Comparison of ENCODE assay signal across 8 cellular contexts in genomic region chr6:27495386-27496135, GRCh38. TPM values are rescaled to one million over a fixed set of nuclear protein-coding genes. Genes with fewer than 3 reads are reported as not detected.
DNase-seq lines count a peak whose midpoint lies in the region; ATAC-seq and TF ChIP-seq lines count a peak whose summit lies in the region.

No MANE protein-coding gene starts in this region.

- DNase-seq in AG04449 (ENCODE audit: low read depth, low spot score) (peak; percentile 74), NAMALWA (ENCODE audit: low spot score) (peak; percentile 45), glomerular visceral epithelial cell (ENCODE audit: extremely low spot score) (peak; percentile 72), psoas muscle (peak; percentile 37 to 54), activated gamma-delta T cell treated with Interleukin-2 at 50 U/mL for 16 hours (no peak), mucosa of gallbladder (ENCODE audit: low spot score) (no peak)

- H3K4me1 Mint-ChIP-seq in activated T-helper 17 cell treated with anti-CD3 and anti-CD28 coated beads, Interleukin-2, amount 50 U/mL, for 72 hours: peaks cover 14% of the 10 kb centered on the region

- peaks cover 33% of the 10 kb centered on the region for H3K27me3 Mint-ChIP-seq in activated T-helper 17 cell treated with anti-CD3 and anti-CD28 coated beads, Interleukin-2, amount 50 U/mL, for 72 hours

- intact Hi-C loops in psoas muscle (cut with DNase I): no loop called here

- H3K9me3 ChIP-seq in psoas muscle: no peaks in the 10 kb centered on the region

- POLR2A ChIA-PET in AG04449 (lab: Yijun Ruan, JAX): interaction anchor here (0.6 to 1.4 kb wide), 2 partner anchors 16 to 318 kb away, joined by 3 to 6 read pairs; no protein-coding TSS in a partner anchor

- WGBS in psoas muscle, 3 donors: 3 to 4% (median 3%) methylated on average over 34 of the region's 34 CpGs

- CTCF ChIA-PET in AG04449 (lab: Yijun Ruan, JAX): interaction anchor here (1.1 to 1.5 kb wide), 3 partner anchors 21 to 113 kb away, joined by 3 to 4 read pairs (median 3); no protein-coding TSS in a partner anchor

- peak; percentile 1 for TF ChIP-seq CTCF in AG04449 (IDR thresholded peaks at IDR 0.05; ENCODE audit: insufficient read depth, low read length, missing control alignments)
- TF ChIP-seq CTCF in psoas muscle (IDR thresholded peaks at IDR 0.05): no peak

- H3K36me3 Mint-ChIP-seq in activated T-helper 17 cell treated with anti-CD3 and anti-CD28 coated beads, Interleukin-2, amount 50 U/mL, for 72 hours (ENCODE audit: low read depth): peaks cover 21% of the 10 kb centered on the region

- no peak overlapping the region for H3K27ac ChIP-seq in psoas muscle

- no peaks in the 10 kb centered on the region for H3K9me3 Mint-ChIP-seq in activated T-helper 17 cell treated with anti-CD3 and anti-CD28 coated beads, Interleukin-2, amount 50 U/mL, for 72 hours

- peaks cover 9 to 64% (median 13%) of the 10 kb centered on the region in 3 donors for H3K27me3 ChIP-seq in psoas muscle (ENCODE audit: insufficient read depth in 3 of 3, low read length in 2 of 3)

- H3K4me3 ChIP-seq in AG04449 (ENCODE audit: low read depth, low read length) (peak overlapping the region; percentile 71), psoas muscle (peak overlapping the region; percentile 70)

- peak overlapping the region; percentile 73 for H3K27ac Mint-ChIP-seq in activated T-helper 17 cell treated with anti-CD3 and anti-CD28 coated beads, Interleukin-2, amount 50 U/mL, for 72 hours

- no peaks in the 10 kb centered on the region for H3K36me3 ChIP-seq in psoas muscle (ENCODE audit: insufficient read depth in 1 of 2, low read depth in 1 of 2)

- H3K4me1 ChIP-seq in psoas muscle: peaks cover 4% of the 10 kb centered on the region

- ATAC-seq in GM19395 (IDR thresholded peaks at IDR 0.05; ENCODE audit: unreplicated experiment): peak; percentile 62
- peak; percentile 92 for ATAC-seq in activated T-helper 17 cell treated with anti-CD3 and anti-CD28 coated beads, Interleukin-2, amount 50 U/mL, for 72 hours (replicated peaks)
- ATAC-seq in psoas muscle: peak in 3 of 4 donors; percentile 34 to 53 (median 42)

- H3K4me3 Mint-ChIP-seq in activated T-helper 17 cell treated with anti-CD3 and anti-CD28 coated beads, Interleukin-2, amount 50 U/mL, for 72 hours: peak overlapping the region; percentile 83

RNA-seq across cellular contexts. Expression of gene ZNF184, which starts 22.7 kb away (rescaled TPM):
- total RNA-seq in activated T-helper 17 cell treated with anti-CD3 and anti-CD28 coated beads, Interleukin-2, amount 50 U/mL, for 72 hours: 10 to 100 TPM in 1 of 2 donors, 1 to 10 TPM in 1; 8.1 to 11.2 TPM
- 1 to 10 TPM; 4.2 to 4.9 (median 4.5) TPM for total RNA-seq in psoas muscle
- 1 to 10 TPM; 2.3 to 5.7 (median 2.9) TPM for polyA plus RNA-seq in psoas muscle
- total RNA-seq in mucosa of gallbladder: 6.4 TPM

Comparison
In these comparisons a context has a peak if more than half of its experiments do, and no peak if none do; other contexts are left out.
1. DNase-seq: peak in AG04449 (single experiment), NAMALWA (single experiment), glomerular visceral epithelial cell (single experiment) and psoas muscle (2 of 2); none in activated gamma-delta T cell treated with Interleukin-2 at 50 U/mL for 16 hours (single experiment) and mucosa of gallbladder (single experiment).
2. ATAC-seq: peak in every context shown above with its lines; median percentile 92 in activated T-helper 17 cell treated with anti-CD3 and anti-CD28 coated beads, Interleukin-2, amount 50 U/mL, for 72 hours; 62 in GM19395; 42 in psoas muscle.